Comparison of ENCODE assay signal across 8 cellular contexts in genomic region chr21:42496120-42496838, GRCh38. TPM values are rescaled to one million over a fixed set of nuclear protein-coding genes. Genes with fewer than 3 reads are reported as not detected.
DNase-seq lines count a peak whose midpoint lies in the region; ATAC-seq and TF ChIP-seq lines count a peak whose summit lies in the region.

Gene RSPH1, minus strand, starts transcription at chr21:42496224. Its CDS starts 38 bp downstream, at chr21:42496186.

- H3K9ac ChIP-seq in rectal smooth muscle tissue (ENCODE audit: low read length) = peak within 1 kb of the TSS; percentile 66

- peaks cover 18% of the 10 kb centered on the region for H3K4me1 ChIP-seq in hepatocyte (ENCODE audit: insufficient read depth)
- H3K4me1 ChIP-seq in rectal smooth muscle tissue (ENCODE audit: control insufficient read depth, insufficient read depth, low read length) = peaks cover 4% of the 10 kb centered on the region
- H3K4me1 ChIP-seq in aorta (ENCODE audit: control insufficient read depth in 1 of 2, insufficient read depth in 2 of 2, low read length in 2 of 2) = no peaks in the 10 kb centered on the region

- intact Hi-C loops in aorta (cut with DNase I) = no loop called here

- H3K9me2 ChIP-seq in hepatocyte (replicated peaks; ENCODE audit: insufficient read depth) = no peaks in the 10 kb centered on the region

- TF ChIP-seq CTCF in astrocyte of the spinal cord (IDR thresholded peaks at IDR 0.05; ENCODE audit: low read depth, low read length) (no peak), hepatocyte (IDR thresholded peaks at IDR 0.05; ENCODE audit: poor library complexity) (no peak)

- peak within 1 kb of the TSS; percentile 53 for H3K4me3 ChIP-seq in astrocyte of the spinal cord (ENCODE audit: low read depth, low read length)
- H3K4me3 ChIP-seq in hepatocyte = peak within 1 kb of the TSS; percentile 31
- H3K4me3 ChIP-seq in rectal smooth muscle tissue (ENCODE audit: low read length) = peak within 1 kb of the TSS; percentile 88
- peak within 1 kb of the TSS; percentile 21 to 52 for H3K4me3 ChIP-seq in aorta (ENCODE audit: low read length in 2 of 2)

- DNase-seq in NCI-H2029 treated with DMSO at 0.1 percent for 48 hours (lab: John Stamatoyannopoulos, UW) (peak; percentile 95), T1000 (lab: John Stamatoyannopoulos, UW) (peak; percentile 89), astrocyte of the spinal cord (ENCODE audit: low read depth, low spot score) (peak; percentile 98), hepatocyte (ENCODE audit: low spot score) (peak; percentile 100), aorta (peak; percentile 100)

- H3K4me2 ChIP-seq in hepatocyte = peak within 1 kb of the TSS; percentile 85

- H3K9me3 ChIP-seq in hepatocyte (ENCODE audit: low read depth) (no peaks in the 10 kb centered on the region), aorta (ENCODE audit: control insufficient read depth, low read length) (no peaks in the 10 kb centered on the region)

- no peaks in the 10 kb centered on the region for H3K36me3 ChIP-seq in hepatocyte (replicated peaks; ENCODE audit: insufficient read depth, low read depth)
- no peaks in the 10 kb centered on the region for H3K36me3 ChIP-seq in rectal smooth muscle tissue (ENCODE audit: control insufficient read depth, insufficient read depth, low read length)
- H3K36me3 ChIP-seq in aorta (ENCODE audit: control insufficient read depth in 1 of 2, insufficient read depth in 2 of 2, low read length in 1 of 2) = no peaks in the 10 kb centered on the region

- H3K27ac ChIP-seq in hepatocyte (peak within 1 kb of the TSS; percentile 86), rectal smooth muscle tissue (ENCODE audit: low read depth, low read length) (peak within 1 kb of the TSS; percentile 79), aorta (ENCODE audit: low read depth in 1 of 2, low read length in 2 of 2) (peak within 1 kb of the TSS in 1 of 2 donors; percentile 2)

- WGBS in hepatocyte (ENCODE audit: low lambda C conversion rate, missing lambda C conversion rate) = under 1% methylated on average over 33 of the region's 58 CpGs
- 0% methylated on average over 47 to 58 of the region's 58 CpGs for WGBS in aorta, 2 donors

- ATAC-seq in GM18511 (IDR thresholded peaks at IDR 0.05; ENCODE audit: unreplicated experiment) = peak; percentile 98
- peak; percentile 97 for ATAC-seq in HG03025 (IDR thresholded peaks at IDR 0.05; ENCODE audit: low FRiP score, unreplicated experiment)
- ATAC-seq in aorta (ENCODE audit: low FRiP score) = peak; percentile 99

- no peaks in the 10 kb centered on the region for H3K27me3 ChIP-seq in hepatocyte
- no peaks in the 10 kb centered on the region for H3K27me3 ChIP-seq in rectal smooth muscle tissue (ENCODE audit: control insufficient read depth, insufficient read depth, low read length)
- no peaks in the 10 kb centered on the region for H3K27me3 ChIP-seq in aorta (ENCODE audit: control insufficient read depth in 1 of 2, insufficient read depth in 2 of 2, low read length in 1 of 2)

- H2AFZ ChIP-seq in hepatocyte = peak within 1 kb of the TSS; percentile 56

- H3K79me2 ChIP-seq in hepatocyte = no peaks in the 10 kb centered on the region

- H4K20me1 ChIP-seq in hepatocyte (ENCODE audit: insufficient read depth, poor library complexity, severe bottlenecking) = no peaks in the 10 kb centered on the region

- in situ Hi-C loops in astrocyte of the spinal cord (cut with HindIII; ENCODE audit: low sequenced_read_pairs) = no loop called here

RNA-seq across cellular contexts. Expression of gene RSPH1, which starts in this region (rescaled TPM):
- total RNA-seq in hepatocyte = 0.60 and 1.3 TPM in 2 replicates
- polyA plus RNA-seq in hepatocyte = 1.8 and 3.0 TPM in 2 replicates
- under 1 TPM in 1 of 2 donors, not detected in 1; 0.26 TPM for total RNA-seq in aorta
- 1 to 10 TPM in 1 of 2 donors, under 1 TPM in 1; 0.18 to 1.6 TPM for polyA plus RNA-seq in aorta

Comparison
In these comparisons a context has a peak if more than half of its experiments do, and no peak if none do; other contexts are left out.
1. H3K4me3 ChIP-seq: peak in every context shown above with its lines; median percentile 88 in rectal smooth muscle tissue; 53 in astrocyte of the spinal cord; 36 in aorta; 31 in hepatocyte.